Comparison of ENCODE assay signal across 7 cellular contexts in the genomic region with DNA sequence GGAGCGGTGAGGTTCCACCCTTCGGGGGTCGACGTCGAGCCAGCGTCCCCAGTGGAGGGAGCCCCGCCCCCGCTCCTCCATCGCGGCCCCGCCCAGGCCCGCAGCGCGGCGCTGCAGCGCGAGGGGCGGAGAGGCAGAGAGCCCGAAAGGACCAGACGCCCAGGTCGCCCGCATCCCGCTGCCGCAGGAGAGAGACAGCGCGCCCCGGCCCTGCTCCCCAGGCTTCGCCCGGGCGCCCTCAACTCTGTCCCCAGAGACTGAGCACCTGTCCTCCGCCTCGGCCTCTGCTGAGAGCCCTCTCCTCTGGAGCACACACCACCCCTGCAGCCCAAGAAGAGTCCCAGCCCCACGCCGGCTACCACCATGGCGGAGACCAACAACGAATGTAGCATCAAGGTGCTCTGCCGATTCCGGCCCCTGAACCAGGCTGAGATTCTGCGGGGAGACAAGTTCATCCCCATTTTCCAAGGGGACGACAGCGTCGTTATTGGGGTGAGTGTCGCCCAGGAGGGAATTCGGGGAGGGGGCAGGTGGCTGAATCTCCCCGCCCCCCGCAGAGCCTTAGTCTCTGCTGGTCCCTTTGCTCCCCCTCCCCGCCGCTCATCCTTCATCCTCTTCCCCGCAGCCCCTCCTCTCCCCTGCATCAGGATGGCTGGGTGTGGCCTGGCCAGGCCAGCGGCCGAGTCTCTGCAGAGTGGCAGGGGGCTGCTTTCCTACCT. TPM values are rescaled to one million over a fixed set of nuclear protein-coding genes. Genes with fewer than 3 reads are reported as not detected.
DNase-seq lines count a peak whose midpoint lies in the region; ATAC-seq and TF ChIP-seq lines count a peak whose summit lies in the region.

Gene KIF5A, plus strand, starts transcription at position 136 of the 719 bp plus-strand sequence. Its CDS starts 228 bp downstream, at position 364.

- H3K27me3 Mint-ChIP-seq in activated T-cell treated with anti-CD3 and anti-CD28 coated beads, Interleukin-2, amount 50 U/mL, for 72 hours (ENCODE audit: low read depth): peaks cover 13% of the 10 kb centered on the region

- no peak within 1 kb of the TSS for H2BK5ac ChIP-seq in trophoblast cell (ENCODE audit: low read depth, low read length, poor library complexity)

- H3K27me3 ChIP-seq in trophoblast cell (ENCODE audit: insufficient read depth, low read length) (peaks cover 22% of the 10 kb centered on the region), upper lobe of left lung (peaks cover 0 to 18% (median 10%) of the 10 kb centered on the region in 4 donors)

- H2BK120ac ChIP-seq in trophoblast cell (ENCODE audit: insufficient read depth, low read length, poor library complexity): no peak within 1 kb of the TSS

- no peak within 1 kb of the TSS for H4K8ac ChIP-seq in trophoblast cell (ENCODE audit: low read depth, low read length)

- DNase-seq in NCI-H510A (lab: John Stamatoyannopoulos, UW) (peak; percentile 56), foreskin melanocyte (peak; percentile 3), trophoblast cell (peak; percentile 17 to 58), upper lobe of left lung (peak; percentile 28 to 89), cortex of kidney (lab: John Stamatoyannopoulos, UW) (no peak)
- DNase-seq in activated T-cell treated with anti-CD3 and anti-CD28 coated beads, Interleukin-2, amount 50 U/mL, for 72 hours: peak; percentile 80 to 81

- H2BK12ac ChIP-seq in trophoblast cell (ENCODE audit: low read length): no peak within 1 kb of the TSS

- TF ChIP-seq EP300 in upper lobe of left lung (IDR thresholded peaks at IDR 0.05): no peak

- no peak for TF ChIP-seq POLR2A in upper lobe of left lung (IDR thresholded peaks at IDR 0.05)

- H3K36me3 ChIP-seq in trophoblast cell (ENCODE audit: control insufficient read depth in 1 of 2, insufficient read depth in 2 of 2, low read length in 2 of 2): no peaks in the 10 kb centered on the region
- no peaks in the 10 kb centered on the region for H3K36me3 ChIP-seq in upper lobe of left lung

- no peak for TF ChIP-seq CTCF in upper lobe of left lung (IDR thresholded peaks at IDR 0.05)

- H3K9ac ChIP-seq in trophoblast cell (ENCODE audit: low read length): no peak within 1 kb of the TSS

- no peak within 1 kb of the TSS for H3K18ac ChIP-seq in trophoblast cell (ENCODE audit: low read length)

- peak within 1 kb of the TSS; percentile 64 for H3K4me2 ChIP-seq in trophoblast cell (ENCODE audit: low read length)

- no peak within 1 kb of the TSS for H4K91ac ChIP-seq in trophoblast cell (ENCODE audit: low read depth, low read length)

- H3K4me1 ChIP-seq in trophoblast cell (ENCODE audit: control insufficient read depth in 1 of 2, insufficient read depth in 2 of 2, low read length in 2 of 2): peaks cover 11 to 15% of the 10 kb centered on the region in 2 experiments
- peaks cover 23 to 36% (median 25%) of the 10 kb centered on the region in 4 donors for H3K4me1 ChIP-seq in upper lobe of left lung

- H3K9me3 ChIP-seq in trophoblast cell (ENCODE audit: insufficient read depth, low read depth, low read length) (peaks cover 3% of the 10 kb centered on the region), upper lobe of left lung (no peaks in the 10 kb centered on the region)

- H3K79me2 ChIP-seq in trophoblast cell (ENCODE audit: control insufficient read depth, insufficient read depth, low read length, poor library complexity): peaks cover 8% of the 10 kb centered on the region

- ATAC-seq in GM18498 (IDR thresholded peaks at IDR 0.05; ENCODE audit: unreplicated experiment) (peak; percentile 27), upper lobe of left lung (ENCODE audit: low FRiP score in 2 of 2) (no peak)
- ATAC-seq in activated T-cell treated with anti-CD3 and anti-CD28 coated beads, Interleukin-2, amount 50 U/mL, for 72 hours (replicated peaks in 1 of 2): peak; percentile 67

- no peaks in the 10 kb centered on the region for H3K9me3 Mint-ChIP-seq in activated T-cell treated with anti-CD3 and anti-CD28 coated beads, Interleukin-2, amount 50 U/mL, for 72 hours

- H2AFZ ChIP-seq in trophoblast cell (ENCODE audit: insufficient read depth, low read length, poor library complexity): peak within 1 kb of the TSS; percentile 76

- peaks cover 5% of the 10 kb centered on the region for H3K79me1 ChIP-seq in trophoblast cell (ENCODE audit: low read length)

- no CpG with 5 or more reads among the region's 51 CpGs for WGBS in trophoblast cell (ENCODE audit: extremely low coverage, insufficient coverage, insufficient read length)
- 6 to 11% methylated on average over 24 to 40 of the region's 51 CpGs for WGBS in upper lobe of left lung, 2 donors

- no peak within 1 kb of the TSS for H3K4ac ChIP-seq in trophoblast cell (ENCODE audit: low read depth, low read length)

- H3K23ac ChIP-seq in trophoblast cell (ENCODE audit: low read length): no peak within 1 kb of the TSS

- peak within 1 kb of the TSS; percentile 88 to 90 for H3K4me3 Mint-ChIP-seq in activated T-cell treated with anti-CD3 and anti-CD28 coated beads, Interleukin-2, amount 50 U/mL, for 72 hours

- no peak within 1 kb of the TSS for H3K27ac Mint-ChIP-seq in activated T-cell treated with anti-CD3 and anti-CD28 coated beads, Interleukin-2, amount 50 U/mL, for 72 hours

- no peak within 1 kb of the TSS for H4K12ac ChIP-seq in trophoblast cell (ENCODE audit: low read depth, low read length)

- H3K14ac ChIP-seq in trophoblast cell (ENCODE audit: low read length): no peak within 1 kb of the TSS

- H3K27ac ChIP-seq in trophoblast cell (ENCODE audit: low read depth, low read length): no peak within 1 kb of the TSS
- no peak within 1 kb of the TSS for H3K27ac ChIP-seq in upper lobe of left lung

- H3K4me1 Mint-ChIP-seq in activated T-cell treated with anti-CD3 and anti-CD28 coated beads, Interleukin-2, amount 50 U/mL, for 72 hours (ENCODE audit: low read depth): peaks cover 58% of the 10 kb centered on the region

- H3K4me3 ChIP-seq in trophoblast cell (ENCODE audit: low read depth, low read length): peak within 1 kb of the TSS; percentile 5
- H3K4me3 ChIP-seq in upper lobe of left lung: peak within 1 kb of the TSS in 3 of 4 donors; percentile 23 to 43 (median 36)

- H2AK5ac ChIP-seq in trophoblast cell (ENCODE audit: low read length): no peak within 1 kb of the TSS

- peaks cover 3 to 4% of the 10 kb centered on the region in 2 donors for H3K36me3 Mint-ChIP-seq in activated T-cell treated with anti-CD3 and anti-CD28 coated beads, Interleukin-2, amount 50 U/mL, for 72 hours (ENCODE audit: insufficient read depth in 2 of 2)

RNA-seq across cellular contexts. Expression of gene KIF5A, which starts in this region (rescaled TPM):
- total RNA-seq in activated T-cell treated with anti-CD3 and anti-CD28 coated beads, Interleukin-2, amount 50 U/mL, for 72 hours: 1 to 10 TPM; 3.2 to 5.9 TPM
- 0.21 TPM in 2 replicates for polyA plus RNA-seq in trophoblast cell (2013)
- total RNA-seq in upper lobe of left lung: under 1 TPM in 5 of 6 donors, not detected in 1; 0.06 to 0.39 (median 0.20) TPM

Comparison
In these comparisons a context has a peak if more than half of its experiments do, and no peak if none do; other contexts are left out.
1. Peak in DNase-seq and H3K4me3 ChIP-seq in upper lobe of left lung; RNA of the gene not detected or under 1 TPM.
2. ATAC-seq: peak in GM18498 (single experiment) and activated T-cell treated with anti-CD3 and anti-CD28 coated beads, Interleukin-2, amount 50 U/mL, for 72 hours (2 of 2); none in upper lobe of left lung (0 of 2).